In the genomic region with DNA sequence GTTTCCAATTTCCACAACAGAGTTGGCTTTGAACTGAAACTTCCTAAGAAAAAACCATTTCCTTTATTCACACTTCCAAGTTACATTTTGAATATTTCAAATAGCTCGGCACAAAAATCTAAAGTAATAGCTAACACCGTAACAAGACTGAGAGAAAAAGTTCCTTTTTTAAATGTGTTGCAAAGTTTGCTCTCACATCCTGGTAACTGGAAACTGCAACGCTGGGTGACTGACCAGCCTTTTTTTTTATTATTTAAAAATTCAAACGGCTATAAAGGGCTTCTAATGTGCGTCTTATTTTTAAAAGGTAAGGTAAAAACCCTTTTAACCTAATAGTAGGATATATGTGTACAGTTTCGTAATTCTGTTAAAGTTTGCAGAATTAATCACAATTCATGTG, we compare ENCODE assay signal across 8 cellular contexts.
DNase-seq lines count a peak whose midpoint lies in the region; ATAC-seq and TF ChIP-seq lines count a peak whose summit lies in the region.

No MANE protein-coding gene starts in this region.

- no peaks in the 10 kb centered on the region for H3K9me3 ChIP-seq in MM.1S (replicated peaks; ENCODE audit: insufficient read depth, low read length)

- intact Hi-C loops in dendritic cell treated with granulocyte-macrophage colony-stimulating factor and Interleukin-4, amounts not matched to agents 40 ng/mL and 50 ng/mL, for 4 days (cut with micrococcal nuclease), result no loop called here

- H3K4me3 Mint-ChIP-seq in dendritic cell treated with granulocyte-macrophage colony-stimulating factor and Interleukin-4, amounts not matched to agents 40 ng/mL and 50 ng/mL, for 4 days, result peak overlapping the region; percentile 85
- peak overlapping the region; percentile 91 to 100 (median 92) for H3K4me3 Mint-ChIP-seq in nephron

- no peak overlapping the region for H3K27ac ChIP-seq in MM.1S (ENCODE audit: low read length)

- ATAC-seq in HG02642 (IDR thresholded peaks at IDR 0.05; ENCODE audit: poor library complexity, unreplicated experiment) (no peak), GM19455 (IDR thresholded peaks at IDR 0.05; ENCODE audit: unreplicated experiment) (no peak), HG03439 (IDR thresholded peaks at IDR 0.05; ENCODE audit: unreplicated experiment) (no peak), HG03095 (IDR thresholded peaks at IDR 0.05; ENCODE audit: unreplicated experiment) (no peak)

- peak overlapping the region; percentile 73; the same call in 1 of the 2 replicates for H3K9ac ChIP-seq in MM.1S (ENCODE audit: low read length)

- H3K9me2 ChIP-seq in MM.1S (replicated peaks; ENCODE audit: insufficient read depth, low read length), result no peaks in the 10 kb centered on the region

- peak overlapping the region; percentile 65 for H3K4me2 ChIP-seq in MM.1S (ENCODE audit: low read depth, low read length)

- peaks cover 15% of the 10 kb centered on the region for H3K36me3 Mint-ChIP-seq in dendritic cell treated with granulocyte-macrophage colony-stimulating factor and Interleukin-4, amounts not matched to agents 40 ng/mL and 50 ng/mL, for 4 days (ENCODE audit: low read depth)
- H3K36me3 Mint-ChIP-seq in nephron (ENCODE audit: low read depth), result peaks cover 6% of the 10 kb centered on the region

- peak; percentile 41 for DNase-seq in CD1c-positive myeloid dendritic cell (ENCODE audit: extremely low spot score)
- DNase-seq in MM.1S, result no peak

- H3K4me1 ChIP-seq in MM.1S (ENCODE audit: low read length), result peaks cover 7% of the 10 kb centered on the region

- H4K20me1 ChIP-seq in MM.1S (ENCODE audit: insufficient read depth, low read length), result no peaks in the 10 kb centered on the region

- no peaks in the 10 kb centered on the region for H3K36me3 ChIP-seq in MM.1S (replicated peaks; ENCODE audit: insufficient read depth, low read length)

- H3K9me3 Mint-ChIP-seq in dendritic cell treated with granulocyte-macrophage colony-stimulating factor and Interleukin-4, amounts not matched to agents 40 ng/mL and 50 ng/mL, for 4 days, result no peaks in the 10 kb centered on the region
- H3K9me3 Mint-ChIP-seq in nephron, result no peaks in the 10 kb centered on the region

- H3K27ac Mint-ChIP-seq in dendritic cell treated with granulocyte-macrophage colony-stimulating factor and Interleukin-4, amounts not matched to agents 40 ng/mL and 50 ng/mL, for 4 days, result peak overlapping the region; percentile 92
- H3K27ac Mint-ChIP-seq in nephron, result peak overlapping the region; percentile 97 to 100 (median 99)

- no peaks in the 10 kb centered on the region for H3K27me3 ChIP-seq in MM.1S (replicated peaks; ENCODE audit: insufficient read depth, low read length)

- no peak overlapping the region for H2AFZ ChIP-seq in MM.1S (ENCODE audit: low read length)

- H3F3A ChIP-seq in MM.1S (ENCODE audit: insufficient read depth, low read length), result peaks cover 7% of the 10 kb centered on the region

- TF ChIP-seq CTCF in MM.1S (IDR thresholded peaks at IDR 0.05; ENCODE audit: low read length) (no peak), nephron (IDR thresholded peaks at IDR 0.05; ENCODE audit: unreplicated experiment in 3 of 3) (no peak)

- no peaks in the 10 kb centered on the region for H3K27me3 Mint-ChIP-seq in dendritic cell treated with granulocyte-macrophage colony-stimulating factor and Interleukin-4, amounts not matched to agents 40 ng/mL and 50 ng/mL, for 4 days
- no peaks in the 10 kb centered on the region for H3K27me3 Mint-ChIP-seq in nephron (ENCODE audit: low read depth)

- H3K4me3 ChIP-seq in MM.1S (ENCODE audit: low read length), result peak overlapping the region; percentile 79; the same call in 1 of the 2 replicates

- H3K4me1 Mint-ChIP-seq in dendritic cell treated with granulocyte-macrophage colony-stimulating factor and Interleukin-4, amounts not matched to agents 40 ng/mL and 50 ng/mL, for 4 days (ENCODE audit: low read depth), result peaks cover 65% of the 10 kb centered on the region
- H3K4me1 Mint-ChIP-seq in nephron, result peaks cover 55% of the 10 kb centered on the region

- peaks cover 62% of the 10 kb centered on the region for H3K79me2 ChIP-seq in MM.1S (ENCODE audit: low read length)
